ENCODE assay signal across 29 cellular contexts in genomic region chr14:29608861-29609260, GRCh38.
"Had no signal": no experiment of that assay in that cellular context is flagged by ENCODE, and none has a peak within 500 bp of the region (broad histone marks: within the 10 kb centered on the region; RNA-seq: fewer than 3 reads in every experiment).

No MANE protein-coding gene starts in this region.

- ATAC-seq: activated CD4-positive, CD25-positive, alpha-beta regulatory T cell treated with anti-CD3 and anti-CD28 coated beads, Interleukin-2, amount 50 U/mL, for 24 hours; activated CD8-positive, alpha-beta memory T cell treated with anti-CD3 and anti-CD28 coated beads, Interleukin-2, amount 10 ng/mL, durations not matched to agents 7 days and 5 days; activated CD8-positive, alpha-beta T cell treated with anti-CD3 and anti-CD28 coated beads, Interleukin-2, amount 10 ng/mL, durations not matched to agents 7 days and 5 days; activated naive CD8-positive, alpha-beta T cell treated with anti-CD3 and anti-CD28 coated beads, Interleukin-2, amount 50 U/mL, for 24 hours; body of pancreas; effector memory CD8-positive, alpha-beta T cell; foreskin keratinocyte; gastrocnemius medialis; heart left ventricle had no signal

- DNase-seq: activated B cell treated with CpG ODN at 0.5 μM for 24 hours; activated CD4-positive, alpha-beta memory T cell treated with anti-CD3 and anti-CD28 coated beads for 36 hours; activated CD4-positive, alpha-beta T cell treated with anti-CD3 and anti-CD28 coated beads for 48 hours; activated CD8-positive, alpha-beta memory T cell treated with anti-CD3 and anti-CD28 coated beads, Interleukin-2, amount 10 ng/mL, durations not matched to agents 7 days and 5 days; activated CD8-positive, alpha-beta memory T cell treated with anti-CD3 and anti-CD28 coated beads, Interleukin-2, amount 50 U/mL, for 4 hours; activated CD8-positive, alpha-beta T cell treated with anti-CD3 and anti-CD28 coated beads, Interleukin-2, amount 10 ng/mL, durations not matched to agents 7 days and 5 days; activated effector memory CD4-positive, alpha-beta T cell treated with anti-CD3 and anti-CD28 coated beads, Interleukin-2, amount 50 U/mL, for 16 hours; activated naive CD4-positive, alpha-beta T cell treated with anti-CD3 and anti-CD28 coated beads for 36 hours; activated naive CD8-positive, alpha-beta T cell treated with anti-CD3 and anti-CD28 coated beads for 36 hours; activated naive CD8-positive, alpha-beta T cell treated with anti-CD3 and anti-CD28 coated beads, Interleukin-2, amount 50 U/mL, for 24 hours; activated T-cell treated with anti-CD3 and anti-CD28 coated beads, Interleukin-2, amount 50 U/mL, for 1 hour; activated T-cell treated with anti-CD3 and anti-CD28 coated beads, Interleukin-2, amount 50 U/mL, for 48 hours; adrenal gland; amygdala; aorta; body of pancreas; caudate nucleus; cortex of kidney; dermis blood vessel endothelial cell; effector CD4-positive, alpha-beta T cell; effector memory CD8-positive, alpha-beta T cell; erythroblast; foreskin keratinocyte; gastrocnemius medialis; glutamatergic neuron; heart left ventricle; T1000; WERI-Rb-1 had no signal
